ENCODE assay signal across 11 cellular contexts in genomic region chr14:68394113-68394718, GRCh38.
DNase-seq lines count a peak whose midpoint lies in the region; ATAC-seq and TF ChIP-seq lines count a peak whose summit lies in the region.
"Had no signal": no experiment of that assay in that cellular context is flagged by ENCODE, and none has a peak within 500 bp of the region (broad histone marks: within the 10 kb centered on the region; RNA-seq: fewer than 3 reads in every experiment).

No MANE protein-coding gene starts in this region.

- in situ Hi-C loops in IMR-90 (cut with MboI; ENCODE audit: low sequenced_read_pairs), result no loop called here

- DNase-seq in IMR-90, result peak; percentile 63
- no peak for DNase-seq in substantia nigra (lab: John Stamatoyannopoulos, UW)
- no peak for DNase-seq in CD1c-positive myeloid dendritic cell (ENCODE audit: extremely low spot score)
- DNase-seq in H9, result no peak
- no peak for DNase-seq in NCI-H2227 (lab: John Stamatoyannopoulos, UW; ENCODE audit: unreplicated experiment)
- no peak for DNase-seq in NCI-H226
- DNase-seq: activated naive CD8-positive, alpha-beta T cell treated with anti-CD3 and anti-CD28 coated beads, Interleukin-2, amount 10 ng/mL, durations not matched to agents 7 days and 5 days; NCI-H1436; stimulated activated CD4-positive, alpha-beta T cell treated with anti-CD3 and anti-CD28 coated beads, Interleukin-12 subunit alpha, Interleukin-12 subunit beta, amount 100 ng/mL, for 4 hours had no signal

- H3K56ac ChIP-seq in IMR-90 (ENCODE audit: extremely low read depth, insufficient read depth, low read length) (no peak overlapping the region), H9 (ENCODE audit: insufficient read length, low read depth, low read length) (no peak overlapping the region)

- H3K27me3 Mint-ChIP-seq in dendritic cell treated with granulocyte-macrophage colony-stimulating factor and Interleukin-4, amounts not matched to agents 40 ng/mL and 50 ng/mL, for 4 days, result no peaks in the 10 kb centered on the region
- H3K27me3 Mint-ChIP-seq in H9 (ENCODE audit: low read depth), result no peaks in the 10 kb centered on the region; the same call in 1 of the 2 replicates
- H3K27me3 Mint-ChIP-seq: activated naive CD8-positive, alpha-beta T cell treated with anti-CD3 and anti-CD28 coated beads, Interleukin-2, amount 10 ng/mL, durations not matched to agents 7 days and 5 days had no signal

- H3K9me3 ChIP-seq in IMR-90 (ENCODE audit: control insufficient read depth, insufficient read depth, low read length), result no peaks in the 10 kb centered on the region
- no peaks in the 10 kb centered on the region for H3K9me3 ChIP-seq in muscle layer of duodenum (ENCODE audit: control insufficient read depth in 1 of 2, low read length in 2 of 2)
- no peaks in the 10 kb centered on the region for H3K9me3 ChIP-seq in H9 (ENCODE audit: control insufficient read depth, low read depth, low read length)

- H3K36me3 ChIP-seq in IMR-90 (ENCODE audit: control insufficient read depth, insufficient read depth, low read length) (no peaks in the 10 kb centered on the region), muscle layer of duodenum (ENCODE audit: control insufficient read depth in 1 of 2, insufficient read depth in 2 of 2, low read length in 2 of 2) (no peaks in the 10 kb centered on the region)

- H2AFZ ChIP-seq in IMR-90 (replicated peaks; ENCODE audit: low read length, poor library complexity) (peak overlapping the region; percentile 69), H9 (ENCODE audit: low read length) (no peak overlapping the region)

- H3K9me1 ChIP-seq in IMR-90 (ENCODE audit: insufficient read depth, low read length), result peaks cover 21% of the 10 kb centered on the region

- H4K20me1 ChIP-seq in IMR-90 (ENCODE audit: insufficient read depth, low read length) (no peaks in the 10 kb centered on the region), H9 (ENCODE audit: control insufficient read depth, insufficient read depth, insufficient read length) (no peaks in the 10 kb centered on the region)

- H3K4me3 ChIP-seq in IMR-90 (ENCODE audit: insufficient read depth, low read depth, low read length) (no peak overlapping the region), muscle layer of duodenum (ENCODE audit: low read depth in 1 of 2, low read length in 2 of 2) (no peak overlapping the region)

- H3K14ac ChIP-seq in IMR-90 (replicated peaks; ENCODE audit: low read depth, low read length) (peak overlapping the region; percentile 11; the same call in 1 of the 2 replicates), H9 (ENCODE audit: insufficient read depth, low read length) (no peak overlapping the region)

- H2BK15ac ChIP-seq in IMR-90 (ENCODE audit: low read depth, low read length), result peak overlapping the region; percentile 51; the same call in 1 of the 3 replicates
- no peak overlapping the region for H2BK15ac ChIP-seq in H9 (ENCODE audit: low read depth, low read length)

- peaks cover 2% of the 10 kb centered on the region for H3K23me2 ChIP-seq in H9 (ENCODE audit: insufficient read length, low read depth, low read length, poor library complexity, severe bottlenecking)

- H2AK9ac ChIP-seq in IMR-90 (replicated peaks; ENCODE audit: low read depth, low read length, poor library complexity), result peak overlapping the region; percentile 43

- TF ChIP-seq CTCF in IMR-90 (conservative IDR thresholded peaks at IDR 0.05; ENCODE audit: low read depth, low read length) (no peak), H9 (conservative IDR thresholded peaks at IDR 0.05) (no peak)

- peak overlapping the region; percentile 95 for H3K27ac Mint-ChIP-seq in dendritic cell treated with granulocyte-macrophage colony-stimulating factor and Interleukin-4, amounts not matched to agents 40 ng/mL and 50 ng/mL, for 4 days
- peak overlapping the region in 1 of 3 experiments; percentile 89; a peak in 2 of 7 replicates for H3K27ac Mint-ChIP-seq in H9
- H3K27ac Mint-ChIP-seq: activated naive CD8-positive, alpha-beta T cell treated with anti-CD3 and anti-CD28 coated beads, Interleukin-2, amount 10 ng/mL, durations not matched to agents 7 days and 5 days had no signal

- peak overlapping the region in 1 of 2 experiments; percentile 80; a peak in 1 of 4 replicates for H4K8ac ChIP-seq in IMR-90 (ENCODE audit: low read depth in 2 of 2, low read length in 2 of 2)
- no peak overlapping the region for H4K8ac ChIP-seq in H9 (replicated peaks; ENCODE audit: insufficient read length, low read depth, low read length)

- H3K4me1 ChIP-seq in IMR-90 (ENCODE audit: control insufficient read depth, insufficient read depth, low read length) (peaks cover 39% of the 10 kb centered on the region), muscle layer of duodenum (ENCODE audit: control insufficient read depth in 1 of 2, insufficient read depth in 2 of 2, low read length in 2 of 2) (peaks cover 4 to 43% of the 10 kb centered on the region in 2 donors), H9 (ENCODE audit: insufficient read depth, low read length) (peaks cover 12% of the 10 kb centered on the region)

- 71% methylated on average over 5 of the region's 5 CpGs; no CpG with 5 or more reads in 1 of the 2 experiments for WGBS in IMR-90 (ENCODE audit: extremely low coverage in 2 of 2, insufficient read length in 1 of 2), 2 experiments
- no CpG with 5 or more reads among the region's 5 CpGs for WGBS in H9 (ENCODE audit: extremely low coverage, insufficient read length, low lambda C conversion rate)

- POLR2A ChIA-PET in IMR-90 (lab: Charles Lee; ENCODE audit: unreplicated experiment), result no interaction called here

- H3K36me3 Mint-ChIP-seq in dendritic cell treated with granulocyte-macrophage colony-stimulating factor and Interleukin-4, amounts not matched to agents 40 ng/mL and 50 ng/mL, for 4 days (ENCODE audit: low read depth), result peaks cover 22% of the 10 kb centered on the region
- H3K36me3 Mint-ChIP-seq in H9 (ENCODE audit: insufficient read depth in 1 of 3, low read depth in 3 of 3), result no peaks in the 10 kb centered on the region

- H3K9me3 Mint-ChIP-seq in dendritic cell treated with granulocyte-macrophage colony-stimulating factor and Interleukin-4, amounts not matched to agents 40 ng/mL and 50 ng/mL, for 4 days, result peaks cover 9% of the 10 kb centered on the region
- no peaks in the 10 kb centered on the region for H3K9me3 Mint-ChIP-seq in H9
- H3K9me3 Mint-ChIP-seq: activated naive CD8-positive, alpha-beta T cell treated with anti-CD3 and anti-CD28 coated beads, Interleukin-2, amount 10 ng/mL, durations not matched to agents 7 days and 5 days had no signal

- H3K18ac ChIP-seq in IMR-90 (ENCODE audit: low read depth, low read length) (peak overlapping the region; percentile 80), H9 (ENCODE audit: insufficient read length, low read depth, low read length) (no peak overlapping the region)

- BruUV-seq in IMR-90 (replicated peaks; lab: Mats Ljungman, UMichigan), result no TSS peak

- intact Hi-C loops in IMR-90 (cut with micrococcal nuclease), result loop anchor here (5.0 to 10.0 kb wide), 2 partner anchors 147 to 261 kb away; no protein-coding TSS in a partner anchor
- intact Hi-C loops in dendritic cell treated with granulocyte-macrophage colony-stimulating factor and Interleukin-4, amounts not matched to agents 40 ng/mL and 50 ng/mL, for 4 days (cut with micrococcal nuclease), result loop anchor here (5.0 kb wide), 1 partner anchor 127 kb away; no protein-coding TSS in a partner anchor

- H3K79me2 ChIP-seq in H9 (ENCODE audit: insufficient read depth, low read length), result no peaks in the 10 kb centered on the region

- H4K91ac ChIP-seq in IMR-90 (ENCODE audit: insufficient read depth, low read depth, low read length), result peak overlapping the region; percentile 84
- H4K91ac ChIP-seq in H9 (ENCODE audit: insufficient read length, low read depth, low read length), result no peak overlapping the region

- H3K4me2 ChIP-seq in IMR-90 (ENCODE audit: low read depth, low read length) (peak overlapping the region; percentile 30; the same call in 1 of the 2 replicates), H9 (ENCODE audit: insufficient read depth, insufficient read length, low read length) (no peak overlapping the region)

- no peak overlapping the region for H3T11ph ChIP-seq in H9 (ENCODE audit: low read length)

- no peak overlapping the region for H2BK12ac ChIP-seq in H9 (ENCODE audit: insufficient read length, low read depth, low read length)

- H3K23ac ChIP-seq in IMR-90 (ENCODE audit: low read depth, low read length) (peak overlapping the region; percentile 6; the same call in 1 of the 2 replicates), H9 (ENCODE audit: insufficient read length, low read depth, low read length) (no peak overlapping the region)

- ATAC-seq in IMR-90 (ENCODE audit: low read depth), result peak; percentile 53

- peak overlapping the region; percentile 53; the same call in 1 of the 2 replicates for H3K9ac ChIP-seq in IMR-90 (ENCODE audit: low read depth, low read length)
- no peak overlapping the region for H3K9ac ChIP-seq in H9 (ENCODE audit: extremely low read depth, insufficient read length, low read length)

- H2BK20ac ChIP-seq in IMR-90 (ENCODE audit: low read depth, low read length), result peak overlapping the region; percentile 54; the same call in 1 of the 2 replicates
- H2BK20ac ChIP-seq in H9 (ENCODE audit: low read depth, low read length, poor library complexity, severe bottlenecking), result no peak overlapping the region

- peak overlapping the region; percentile 72 for H4K5ac ChIP-seq in IMR-90 (ENCODE audit: low read depth, low read length)
- H4K5ac ChIP-seq in H9 (ENCODE audit: insufficient read length, low read depth, low read length), result no peak overlapping the region

- dilution Hi-C loops in IMR-90 (cut with HindIII; ENCODE audit: low sequenced_read_pairs, unreplicated experiment), result no loop called here

- no peak overlapping the region for H3K4me3 Mint-ChIP-seq in dendritic cell treated with granulocyte-macrophage colony-stimulating factor and Interleukin-4, amounts not matched to agents 40 ng/mL and 50 ng/mL, for 4 days
- no peak overlapping the region for H3K4me3 Mint-ChIP-seq in H9
- H3K4me3 Mint-ChIP-seq: activated naive CD8-positive, alpha-beta T cell treated with anti-CD3 and anti-CD28 coated beads, Interleukin-2, amount 10 ng/mL, durations not matched to agents 7 days and 5 days had no signal

- H2BK5ac ChIP-seq in IMR-90 (ENCODE audit: low read depth, low read length, poor library complexity, severe bottlenecking) (peak overlapping the region; percentile 39), H9 (ENCODE audit: insufficient read length, low read length) (no peak overlapping the region)

- H3K79me1 ChIP-seq in IMR-90 (ENCODE audit: low read depth in 1 of 2, low read length in 2 of 2) (0 out of 4 replicates have a peak, but pooled peaks cover 0 to 3% of the 10 kb centered on the region in 2 experiments), H9 (ENCODE audit: insufficient read depth, low read depth, low read length, poor library complexity, severe bottlenecking) (no peaks in the 10 kb centered on the region)

- no peak for TF ChIP-seq RAD21 in IMR-90 (IDR thresholded peaks at IDR 0.05; ENCODE audit: low read length)

- TF ChIP-seq POLR2A in IMR-90 (IDR thresholded peaks at IDR 0.05; ENCODE audit: low read depth, low read length), result no peak

- peaks cover 74% of the 10 kb centered on the region for H3K4me1 Mint-ChIP-seq in dendritic cell treated with granulocyte-macrophage colony-stimulating factor and Interleukin-4, amounts not matched to agents 40 ng/mL and 50 ng/mL, for 4 days (ENCODE audit: low read depth)
- H3K4me1 Mint-ChIP-seq in H9, result peaks cover 49 to 50% of the 10 kb centered on the region in 2 experiments
- H3K4me1 Mint-ChIP-seq: activated naive CD8-positive, alpha-beta T cell treated with anti-CD3 and anti-CD28 coated beads, Interleukin-2, amount 10 ng/mL, durations not matched to agents 7 days and 5 days had no signal

- H3K4ac ChIP-seq in IMR-90 (ENCODE audit: low read depth, low read length) (peak overlapping the region; percentile 62), H9 (ENCODE audit: low read depth, low read length) (no peak overlapping the region)

- H3K27me3 ChIP-seq in IMR-90 (ENCODE audit: control insufficient read depth, insufficient read depth, low read length) (no peaks in the 10 kb centered on the region), muscle layer of duodenum (ENCODE audit: low read depth, low read length) (no peaks in the 10 kb centered on the region), H9 (ENCODE audit: insufficient read depth, low read length) (no peaks in the 10 kb centered on the region)

- peak overlapping the region; percentile 2; the same call in 1 of the 2 replicates for H2AK5ac ChIP-seq in IMR-90 (ENCODE audit: low read depth, low read length)
- H2AK5ac ChIP-seq in H9 (ENCODE audit: insufficient read length, low read length), result no peak overlapping the region

- CTCF ChIA-PET in IMR-90 (lab: Yijun Ruan, JAX), result interaction anchor here (0.6 kb wide), 1 partner anchor 396 kb away, joined by 3 read pairs; no protein-coding TSS in a partner anchor

- H3K27ac ChIP-seq in IMR-90 (ENCODE audit: insufficient read depth, low read length) (peak overlapping the region; percentile 92), muscle layer of duodenum (ENCODE audit: low read length) (peak overlapping the region; percentile 24), substantia nigra (ENCODE audit: low read depth, low read length, poor library complexity, severe bottlenecking) (peak overlapping the region; percentile 58), H9 (ENCODE audit: insufficient read length, low read depth, low read length) (no peak overlapping the region)

- H2BK120ac ChIP-seq in IMR-90 (ENCODE audit: low read depth, low read length) (peak overlapping the region; percentile 84), H9 (ENCODE audit: low read depth, low read length, poor library complexity, severe bottlenecking) (no peak overlapping the region)
